Comparison of ENCODE assay signal across 8 cellular contexts in genomic region chr6:7137335-7138106, GRCh38. TPM values are rescaled to one million over a fixed set of nuclear protein-coding genes. Genes with fewer than 3 reads are reported as not detected.
DNase-seq lines count a peak whose midpoint lies in the region; ATAC-seq lines count a peak whose summit lies in the region.

No MANE protein-coding gene starts in this region.

- H3K79me2 ChIP-seq in Karpas-422 (ENCODE audit: low read length), result no peaks in the 10 kb centered on the region

- DNase-seq in EH (ENCODE audit: low read depth), result peak; percentile 83
- DNase-seq in Karpas-422, result no peak
- peak; percentile 41 for DNase-seq in activated CD4-positive, alpha-beta T cell treated with anti-CD3 and anti-CD28 coated beads for 1 hour
- peak; percentile 76 for DNase-seq in myocyte (ENCODE audit: low read depth)
- DNase-seq in mucosa of gallbladder (ENCODE audit: low spot score), result no peak

- no peak overlapping the region for H3K9ac ChIP-seq in Karpas-422 (ENCODE audit: low read length)
- H3K9ac ChIP-seq in duodenal mucosa (ENCODE audit: low read depth in 1 of 2, low read length in 2 of 2), result peak overlapping the region in 1 of 2 donors; percentile 27
- peak overlapping the region in 3 of 5 donors; percentile 36 to 46 (median 38) for H3K9ac ChIP-seq in subcutaneous abdominal adipose tissue (ENCODE audit: low read length in 5 of 5)

- ATAC-seq in GM21619 (IDR thresholded peaks at IDR 0.05; ENCODE audit: unreplicated experiment), result peak; percentile 35

- H3K27me3 ChIP-seq in Karpas-422 (ENCODE audit: low read length) (peaks cover 4% of the 10 kb centered on the region; the same call in 1 of the 2 replicates), duodenal mucosa (ENCODE audit: control insufficient read depth in 1 of 2, insufficient read depth in 2 of 2, low read length in 2 of 2) (no peaks in the 10 kb centered on the region), subcutaneous abdominal adipose tissue (ENCODE audit: control insufficient read depth in 5 of 5, insufficient read depth in 4 of 5, low read length in 5 of 5) (no peaks in the 10 kb centered on the region)

- H3K4me2 ChIP-seq in Karpas-422 (ENCODE audit: low read depth, low read length, poor library complexity, severe bottlenecking), result peak overlapping the region; percentile 42

- H3K4me3 ChIP-seq in Karpas-422 (ENCODE audit: low read length) (no peak overlapping the region), duodenal mucosa (ENCODE audit: low read depth in 1 of 2, low read length in 2 of 2) (peak overlapping the region; percentile 9 to 19), subcutaneous abdominal adipose tissue (ENCODE audit: low read depth in 1 of 5, low read length in 5 of 5) (peak overlapping the region in 3 of 5 donors; percentile 2 to 44 (median 19))

- H3K36me3 ChIP-seq in Karpas-422 (ENCODE audit: insufficient read depth, low read length) (no peaks in the 10 kb centered on the region), duodenal mucosa (ENCODE audit: control insufficient read depth in 1 of 2, insufficient read depth in 2 of 2, low read length in 2 of 2) (no peaks in the 10 kb centered on the region), subcutaneous abdominal adipose tissue (ENCODE audit: control insufficient read depth in 5 of 5, insufficient read depth in 5 of 5, low read length in 5 of 5) (peaks cover 0 to 4% (median 0%) of the 10 kb centered on the region in 5 donors)

- H3K9me2 ChIP-seq in Karpas-422 (replicated peaks; ENCODE audit: insufficient read depth, low read length), result no peaks in the 10 kb centered on the region

- H4K20me1 ChIP-seq in Karpas-422 (ENCODE audit: insufficient read depth, low read depth, low read length), result peaks cover 47% of the 10 kb centered on the region

- H3K4me1 ChIP-seq in Karpas-422 (ENCODE audit: low read length) (peaks cover 37% of the 10 kb centered on the region), duodenal mucosa (ENCODE audit: control insufficient read depth in 1 of 2, insufficient read depth in 2 of 2, low read length in 2 of 2) (peaks cover 46 to 60% of the 10 kb centered on the region in 2 donors), subcutaneous abdominal adipose tissue (ENCODE audit: control insufficient read depth in 5 of 5, insufficient read depth in 5 of 5, low read length in 5 of 5) (peaks cover 5 to 50% (median 46%) of the 10 kb centered on the region in 5 donors)

- H3K9me3 ChIP-seq in Karpas-422 (ENCODE audit: low read length) (no peaks in the 10 kb centered on the region), duodenal mucosa (ENCODE audit: control insufficient read depth in 1 of 2, low read length in 2 of 2) (no peaks in the 10 kb centered on the region), subcutaneous abdominal adipose tissue (ENCODE audit: control insufficient read depth in 5 of 5, low read length in 5 of 5) (no peaks in the 10 kb centered on the region)

- no peak overlapping the region for H2AFZ ChIP-seq in Karpas-422 (ENCODE audit: low read length)

- H3K27ac ChIP-seq in Karpas-422 (ENCODE audit: low read length) (no peak overlapping the region), duodenal mucosa (ENCODE audit: low read depth, low read length) (peak overlapping the region; percentile 22), subcutaneous abdominal adipose tissue (ENCODE audit: low read depth, low read length) (peak overlapping the region; percentile 97)

RNA-seq across cellular contexts. Expression of gene RREB1, which starts 29.8 kb away (rescaled TPM):
- 3.2 and 5.0 TPM in 2 replicates for total RNA-seq in Karpas-422 (2014; rRNA removed; shearing (Covaris generic); ENCODE audit: low replicate concordance)
- 19.6 and 26.4 TPM in 2 replicates for total RNA-seq in myocyte
- 8.0 TPM for polyA plus RNA-seq in myocyte (2012)
- 74.3 TPM for total RNA-seq in mucosa of gallbladder

Comparison
In these comparisons a context has a peak if more than half of its experiments do, and no peak if none do; other contexts are left out.
1. DNase-seq: peak in EH (single experiment), activated CD4-positive, alpha-beta T cell treated with anti-CD3 and anti-CD28 coated beads for 1 hour (single experiment) and myocyte (single experiment); none in Karpas-422 (single experiment) and mucosa of gallbladder (single experiment).